In genomic region chr5:74953601-74953960, GRCh38 we compare ENCODE assay signal across 27 cellular contexts.
DNase-seq lines count a peak whose midpoint lies in the region; ATAC-seq and TF ChIP-seq lines count a peak whose summit lies in the region.
"Had no signal": no experiment of that assay in that cellular context is flagged by ENCODE, and none has a peak within 500 bp of the region (broad histone marks: within the 10 kb centered on the region; RNA-seq: fewer than 3 reads in every experiment).

No MANE protein-coding gene starts in this region.

- peak overlapping the region; percentile 26; the same call in 1 of the 2 replicates for H3K27ac ChIP-seq in GM23338 (ENCODE audit: low read depth)
- H3K27ac ChIP-seq in SJSA1 = peak overlapping the region; percentile 93
- peak overlapping the region; percentile 32 for H3K27ac ChIP-seq in foreskin keratinocyte
- H3K27ac ChIP-seq: parathyroid adenoma had no signal

- H3K4me2 ChIP-seq in GM23338 = no peak overlapping the region
- H3K4me2 ChIP-seq: SK-N-SH had no signal

- H3K79me2 ChIP-seq in GM23338 (replicated peaks; ENCODE audit: insufficient read depth) = no peaks in the 10 kb centered on the region
- H3K79me2 ChIP-seq: parathyroid adenoma had no signal

- H3K27me3 Mint-ChIP-seq in GM23338 (ENCODE audit: insufficient read depth, low read depth, poor library complexity) (peaks cover 4% of the 10 kb centered on the region), type B pancreatic cell (no peaks in the 10 kb centered on the region)

- no peaks in the 10 kb centered on the region for H4K20me1 ChIP-seq in GM23338 (replicated peaks; ENCODE audit: insufficient read depth)

- H3K36me3 Mint-ChIP-seq in GM23338 (ENCODE audit: low read depth) (peaks cover 8% of the 10 kb centered on the region; the same call in 1 of the 3 replicates), type B pancreatic cell (no peaks in the 10 kb centered on the region)
- H3K36me3 Mint-ChIP-seq: activated CD8-positive, alpha-beta memory T cell treated with anti-CD3 and anti-CD28 coated beads, Interleukin-2, amount 10 ng/mL, durations not matched to agents 7 days and 5 days; brain had no signal

- H3K27me3 ChIP-seq in GM23338 (ENCODE audit: insufficient read depth) (no peaks in the 10 kb centered on the region), SJSA1 (replicated peaks) (no peaks in the 10 kb centered on the region), foreskin keratinocyte (no peaks in the 10 kb centered on the region)

- ATAC-seq in GM23338 (no peak), foreskin keratinocyte (no peak), GM19023 (IDR thresholded peaks at IDR 0.05; ENCODE audit: unreplicated experiment) (no peak)
- ATAC-seq: activated CD8-positive, alpha-beta memory T cell treated with anti-CD3 and anti-CD28 coated beads, Interleukin-2, amount 10 ng/mL, durations not matched to agents 7 days and 5 days; left cardiac atrium had no signal

- H3K27ac Mint-ChIP-seq in GM23338 (no peak overlapping the region), type B pancreatic cell (peak overlapping the region; percentile 31)
- H3K27ac Mint-ChIP-seq: activated CD8-positive, alpha-beta memory T cell treated with anti-CD3 and anti-CD28 coated beads, Interleukin-2, amount 10 ng/mL, durations not matched to agents 7 days and 5 days; brain had no signal

- DNase-seq in GM23338 (ENCODE audit: low spot score) (no peak), SJSA1 (ENCODE audit: low read depth in 1 of 2, low spot score in 2 of 2) (no peak), foreskin keratinocyte (no peak), type B pancreatic cell (ENCODE audit: extremely low spot score, unreplicated experiment) (no peak), NCI-H1417 treated with DMSO at 0.1 percent for 48 hours (lab: John Stamatoyannopoulos, UW) (no peak), GM19240 (ENCODE audit: insufficient read length, low spot score) (no peak)
- DNase-seq: activated CD4-positive, alpha-beta T cell treated with anti-CD3 and anti-CD28 coated beads, Interleukin-2, amount 50 U/mL, for 4 hours; activated CD8-positive, alpha-beta memory T cell treated with anti-CD3 and anti-CD28 coated beads, Interleukin-2, amount 10 ng/mL, durations not matched to agents 7 days and 5 days; activated naive CD4-positive, alpha-beta T cell; activated T-cell treated with anti-CD3 and anti-CD28 coated beads, Interleukin-2, amount 50 U/mL, for 48 hours; C1 segment of cervical spinal cord; COR-L47; DMS79 treated with DMSO at 0.1 percent for 48 hours; GDM1; hypothalamus; left cardiac atrium; NCI-H1048; NCI-H1694 treated with DMSO at 0.1 percent for 48 hours; NCI-H2171; NCI-H510A; RPMI8226; SK-N-SH; spleen; stimulated activated naive CD8-positive, alpha-beta T cell treated with anti-CD3 and anti-CD28 coated beads, Interleukin-15, amount 100 ng/mL, for 72 hours had no signal

- H3K9me2 ChIP-seq in GM23338 (ENCODE audit: insufficient read depth) = peaks cover 25% of the 10 kb centered on the region; the same call in 1 of the 2 replicates
- H3K9me2 ChIP-seq: SK-N-SH had no signal

- H3K36me3 ChIP-seq in GM23338 (ENCODE audit: insufficient read depth) (no peaks in the 10 kb centered on the region), SJSA1 (no peaks in the 10 kb centered on the region)
- H3K36me3 ChIP-seq: spleen had no signal

- H3K4me1 ChIP-seq in GM23338 (ENCODE audit: insufficient read depth) = 0 out of 2 replicates have a peak, but pooled peaks cover 3% of the 10 kb centered on the region
- H3K4me1 ChIP-seq in SJSA1 (replicated peaks) = peaks cover 61% of the 10 kb centered on the region
- peaks cover 35% of the 10 kb centered on the region for H3K4me1 ChIP-seq in foreskin keratinocyte
- H3K4me1 ChIP-seq: parathyroid adenoma, spleen had no signal

- 0 out of 2 replicates have a peak, but pooled peaks cover 3% of the 10 kb centered on the region for H3K9me3 ChIP-seq in SJSA1 (replicated peaks)
- H3K9me3 ChIP-seq: SK-N-SH had no signal

- H3K4me1 Mint-ChIP-seq in GM23338 (0 out of 3 replicates have a peak, but pooled peaks cover under 1% of the 10 kb centered on the region), type B pancreatic cell (ENCODE audit: unreplicated experiment) (peaks cover 35% of the 10 kb centered on the region)
- H3K4me1 Mint-ChIP-seq: activated CD8-positive, alpha-beta memory T cell treated with anti-CD3 and anti-CD28 coated beads, Interleukin-2, amount 10 ng/mL, durations not matched to agents 7 days and 5 days; brain had no signal

- H3K4me3 ChIP-seq in GM23338 (no peak overlapping the region), SJSA1 (no peak overlapping the region)
- H3K4me3 ChIP-seq: spleen had no signal

- no peaks in the 10 kb centered on the region for H3F3A ChIP-seq in GM23338 (replicated peaks; ENCODE audit: low read depth)

- TF ChIP-seq CTCF in GM23338 (conservative IDR thresholded peaks at IDR 0.05; ENCODE audit: low read depth in 2 of 2) = no peak
- TF ChIP-seq CTCF in foreskin keratinocyte (conservative IDR thresholded peaks at IDR 0.05) = no peak
- TF ChIP-seq CTCF in type B pancreatic cell (conservative IDR thresholded peaks at IDR 0.05) = no peak

- H3K9me3 Mint-ChIP-seq in GM23338 = peaks cover 9% of the 10 kb centered on the region
- H3K9me3 Mint-ChIP-seq in type B pancreatic cell = peaks cover 14% of the 10 kb centered on the region

- peak overlapping the region; percentile 43; the same call in 1 of the 2 replicates for H2AFZ ChIP-seq in GM23338
- H2AFZ ChIP-seq: parathyroid adenoma had no signal

- no peak overlapping the region for H3K4me3 Mint-ChIP-seq in GM23338
- H3K4me3 Mint-ChIP-seq in type B pancreatic cell = peak overlapping the region; percentile 3
- H3K4me3 Mint-ChIP-seq: activated CD8-positive, alpha-beta memory T cell treated with anti-CD3 and anti-CD28 coated beads, Interleukin-2, amount 10 ng/mL, durations not matched to agents 7 days and 5 days; brain; stimulated activated naive CD8-positive, alpha-beta T cell treated with anti-CD3 and anti-CD28 coated beads, Interleukin-15, amount 100 ng/mL, for 72 hours had no signal

TF ChIP-seq in GM23338, 12 proteins besides CTCF, POLR2A, EP300 and RAD21 (continues in another document):
- TF ChIP-seq ZNF114 (CRISPR knock-in tag; IDR thresholded peaks at IDR 0.05) (no peak), ZNF331 (CRISPR knock-in tag; IDR thresholded peaks at IDR 0.05; ENCODE audit: low read depth) (no peak), NANOG (IDR thresholded peaks at IDR 0.05; ENCODE audit: borderline replicate concordance) (no peak), STAT1 (IDR thresholded peaks at IDR 0.05; ENCODE audit: unreplicated experiment) (no peak), EZH2phosphoT487 (IDR thresholded peaks at IDR 0.05; ENCODE audit: unreplicated experiment) (no peak), POLR2AphosphoS5 (IDR thresholded peaks at IDR 0.05; ENCODE audit: low read depth) (no peak), ZNF462 (CRISPR knock-in tag; IDR thresholded peaks at IDR 0.05) (no peak)

Comparison
In these comparisons a context has a peak if more than half of its experiments do, and no peak if none do; other contexts are left out.
1. H3K27ac ChIP-seq: peak in every context shown above with its lines; median percentile 93 in SJSA1; 32 in foreskin keratinocyte; 26 in GM23338.